ENCODE assay signal across 8 cellular contexts in genomic region chr15:50354838-50355611, GRCh38. TPM values are rescaled to one million over a fixed set of nuclear protein-coding genes. Genes with fewer than 3 reads are reported as not detected.
DNase-seq lines count a peak whose midpoint lies in the region; ATAC-seq and TF ChIP-seq lines count a peak whose summit lies in the region.

GABPB1 (minus strand) TSS chr15:50355198; CDS start chr15:50309798, 45,400 bp downstream.

- H3K27ac Mint-ChIP-seq in activated CD4-positive, alpha-beta T cell treated with anti-CD3 and anti-CD28 coated beads, Interleukin-2, amount 10 ng/mL, durations not matched to agents 24 days and 14 days = peak within 1 kb of the TSS; percentile 100

- H3K4me3 ChIP-seq in AG09309 (ENCODE audit: control insufficient read depth, low read depth, low read length) = peak within 1 kb of the TSS; percentile 93
- peak within 1 kb of the TSS; percentile 97 for H3K4me3 ChIP-seq in colonic mucosa

- H3K27me3 ChIP-seq in colonic mucosa = no peaks in the 10 kb centered on the region

- peaks cover 60% of the 10 kb centered on the region for H3K36me3 Mint-ChIP-seq in activated CD4-positive, alpha-beta T cell treated with anti-CD3 and anti-CD28 coated beads, Interleukin-2, amount 10 ng/mL, durations not matched to agents 24 days and 14 days (ENCODE audit: low read depth)

- H3K9me3 Mint-ChIP-seq in activated CD4-positive, alpha-beta T cell treated with anti-CD3 and anti-CD28 coated beads, Interleukin-2, amount 10 ng/mL, durations not matched to agents 24 days and 14 days = no peaks in the 10 kb centered on the region

- ATAC-seq in GM19043 (IDR thresholded peaks at IDR 0.05; ENCODE audit: low read depth, unreplicated experiment) (peak; percentile 27), HG03432 (IDR thresholded peaks at IDR 0.05; ENCODE audit: unreplicated experiment) (peak; percentile 53), left colon (peak; percentile 77)

- peaks cover 42% of the 10 kb centered on the region for H3K4me1 Mint-ChIP-seq in activated CD4-positive, alpha-beta T cell treated with anti-CD3 and anti-CD28 coated beads, Interleukin-2, amount 10 ng/mL, durations not matched to agents 24 days and 14 days

- no peaks in the 10 kb centered on the region for H3K36me3 ChIP-seq in colonic mucosa

- H3K27ac ChIP-seq in colonic mucosa = peak within 1 kb of the TSS; percentile 100

- peak within 1 kb of the TSS; percentile 95 to 100 for H3K9ac ChIP-seq in colonic mucosa (ENCODE audit: low read depth in 2 of 2, low read length in 2 of 2)

- H3K4me1 ChIP-seq in colonic mucosa = no peaks in the 10 kb centered on the region

- intact Hi-C loops in activated CD4-positive, alpha-beta T cell treated with anti-CD3 and anti-CD28 coated beads, Interleukin-2, amount 10 ng/mL, durations not matched to agents 24 days and 14 days (cut with micrococcal nuclease) = loop anchor here (1.0 to 10.0 kb wide), 12 partner anchors 24 to 1476 kb away; partner anchors contain the start of genes COPS2, DTWD1, EID1 and FAM227B
- intact Hi-C loops in colonic mucosa (cut with DNase I) (loop anchor here (5.0 kb wide), 1 partner anchor 67 kb away; the partner anchor contains the start of gene USP8), left colon (cut with DNase I, micrococcal nuclease) (no loop called here)

- TF ChIP-seq CTCF in AG09309 (IDR thresholded peaks at IDR 0.05; ENCODE audit: control insufficient read depth, insufficient read depth, low read depth, low read length, missing control alignments) (no peak), colonic mucosa (IDR thresholded peaks at IDR 0.05) (no peak)

- DNase-seq in AG09309 (ENCODE audit: low read depth) (peak; percentile 89), NCI-H524 (lab: John Stamatoyannopoulos, UW) (peak; percentile 90 to 92), colonic mucosa (peak; percentile 83), left colon (peak; percentile 85 to 89)
- DNase-seq in activated CD4-positive, alpha-beta T cell treated with anti-CD3 and anti-CD28 coated beads, Interleukin-2, amount 10 ng/mL, durations not matched to agents 24 days and 14 days = peak; percentile 97
- DNase-seq in stimulated activated CD4-positive, alpha-beta T cell treated with anti-CD3 and anti-CD28 coated beads, Interleukin-1b, Interleukin-23, amount 100 ng/mL, for 4 hours (ENCODE audit: low read depth in 2 of 2) = peak; percentile 78 to 80

- H3K9me3 ChIP-seq in colonic mucosa = no peaks in the 10 kb centered on the region

- H3K27me3 Mint-ChIP-seq in activated CD4-positive, alpha-beta T cell treated with anti-CD3 and anti-CD28 coated beads, Interleukin-2, amount 10 ng/mL, durations not matched to agents 24 days and 14 days = peaks cover 2% of the 10 kb centered on the region

- peak within 1 kb of the TSS; percentile 92 for H3K4me3 Mint-ChIP-seq in activated CD4-positive, alpha-beta T cell treated with anti-CD3 and anti-CD28 coated beads, Interleukin-2, amount 10 ng/mL, durations not matched to agents 24 days and 14 days

RNA-seq across cellular contexts. Expression of gene GABPB1, which starts in this region (rescaled TPM):
- 78.3 and 79.5 TPM in 2 replicates for total RNA-seq in activated CD4-positive, alpha-beta T cell treated with anti-CD3 and anti-CD28 coated beads, Interleukin-2, amount 10 ng/mL, durations not matched to agents 24 days and 14 days
- total RNA-seq in colonic mucosa (10 to 100 TPM; 13.6 to 15.7 TPM), left colon (10 to 100 TPM; 11.0 to 11.9 TPM)

Comparison
In these comparisons a context has a peak if more than half of its experiments do, and no peak if none do; other contexts are left out.
1. Peak in every context shown above with its lines: DNase-seq, ATAC-seq, H3K4me3 ChIP-seq and H3K27ac ChIP-seq.
2. ATAC-seq: peak in every context shown above with its lines; median percentile 77 in left colon; 53 in HG03432; 27 in GM19043.
3. intact Hi-C loops: an anchor here in activated CD4-positive, alpha-beta T cell treated with anti-CD3 and anti-CD28 coated beads, Interleukin-2, amount 10 ng/mL, durations not matched to agents 24 days and 14 days (1.0 to 10.0 kb wide) and colonic mucosa (5.0 kb wide); none called in left colon.